28 cellular contexts compared by ENCODE assay signal in the genomic region with DNA sequence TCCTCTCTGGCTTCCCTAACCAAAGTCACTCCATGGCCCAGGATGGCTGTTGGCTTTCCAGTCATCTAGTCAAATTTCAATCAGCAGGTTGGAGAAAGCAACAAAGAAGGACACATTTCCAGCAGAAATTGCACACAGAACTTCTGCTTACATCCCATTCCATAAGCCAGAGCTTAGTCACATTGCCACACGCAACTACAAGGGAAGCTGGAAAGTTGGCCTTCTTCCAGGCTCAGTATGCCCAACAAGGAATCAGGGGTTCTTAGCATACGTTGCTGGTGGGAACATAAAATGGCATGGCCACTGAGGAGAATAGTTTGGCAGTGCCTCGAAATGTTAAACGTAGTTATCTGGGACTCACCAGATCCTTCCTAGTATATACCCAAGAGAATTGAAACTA.
"Had no signal": no experiment of that assay in that cellular context is flagged by ENCODE, and none has a peak within 500 bp of the region (broad histone marks: within the 10 kb centered on the region; RNA-seq: fewer than 3 reads in every experiment).

No MANE protein-coding gene starts in this region.

- H3K4me1 ChIP-seq: esophagus squamous epithelium, gastroesophageal sphincter had no signal

- DNase-seq: activated CD4-positive, alpha-beta memory T cell treated with anti-CD3 and anti-CD28 coated beads, Interleukin-2, amount 10 ng/mL, durations not matched to agents 7 days and 5 days; activated CD4-positive, alpha-beta T cell treated with anti-CD3 and anti-CD28 coated beads for 1 hour; activated CD4-positive, alpha-beta T cell treated with anti-CD3 and anti-CD28 coated beads for 4 hours; activated CD4-positive, alpha-beta T cell treated with anti-CD3 and anti-CD28 coated beads, Interleukin-2, amount 10 ng/mL, durations not matched to agents 7 days and 5 days; activated CD4-positive, alpha-beta T cell treated with anti-CD3 and anti-CD28 coated beads, Interleukin-2, amount 50 U/mL, for 4 hours; activated CD8-positive, alpha-beta memory T cell treated with anti-CD3 and anti-CD28 coated beads, Interleukin-2, amount 50 U/mL, for 48 hours; activated effector memory CD4-positive, alpha-beta T cell treated with Interleukin-2 at 50 U/mL for 16 hours; activated gamma-delta T cell treated with Interleukin-2 at 50 U/mL for 16 hours; activated naive CD4-positive, alpha-beta T cell treated with anti-CD3 and anti-CD28 coated beads, Interleukin-2, amount 50 U/mL, for 16 hours; activated naive CD4-positive, alpha-beta T cell treated with Interleukin-2 at 50 U/mL for 16 hours; activated T-cell treated with anti-CD3 and anti-CD28 coated beads for 4 hours; activated T-cell treated with anti-CD3 and anti-CD28 coated beads, Interleukin-2, amount 50 U/mL, for 24 hours; amniotic stem cell; anterior cingulate cortex; brain microvascular endothelial cell; effector CD8-positive, alpha-beta T cell; esophagus squamous epithelium; foreskin melanocyte; heart right ventricle; T-helper 2 cell had no signal

- H3K27ac ChIP-seq: brain microvascular endothelial cell, coronary artery, epithelial cell of prostate, esophagus squamous epithelium, gastroesophageal sphincter, heart right ventricle, VCaP had no signal

- H3K9me3 ChIP-seq: esophagus squamous epithelium had no signal

- H3K36me3 ChIP-seq: brain microvascular endothelial cell, esophagus squamous epithelium, gastroesophageal sphincter, heart right ventricle had no signal

- H3K4me3 ChIP-seq: coronary artery, esophagus squamous epithelium, gastroesophageal sphincter, heart right ventricle had no signal

- FAIRE-seq: astrocyte, bronchial epithelial cell had no signal

- ATAC-seq: activated T-helper 17 cell treated with anti-CD3 and anti-CD28 coated beads, Interleukin-2, amount 50 U/mL, for 72 hours; gastroesophageal sphincter; heart right ventricle; WTC11 had no signal

- H3K27me3 ChIP-seq: brain microvascular endothelial cell, esophagus squamous epithelium, gastroesophageal sphincter, heart right ventricle had no signal
